12 cellular contexts compared by ENCODE assay signal in the genomic region with DNA sequence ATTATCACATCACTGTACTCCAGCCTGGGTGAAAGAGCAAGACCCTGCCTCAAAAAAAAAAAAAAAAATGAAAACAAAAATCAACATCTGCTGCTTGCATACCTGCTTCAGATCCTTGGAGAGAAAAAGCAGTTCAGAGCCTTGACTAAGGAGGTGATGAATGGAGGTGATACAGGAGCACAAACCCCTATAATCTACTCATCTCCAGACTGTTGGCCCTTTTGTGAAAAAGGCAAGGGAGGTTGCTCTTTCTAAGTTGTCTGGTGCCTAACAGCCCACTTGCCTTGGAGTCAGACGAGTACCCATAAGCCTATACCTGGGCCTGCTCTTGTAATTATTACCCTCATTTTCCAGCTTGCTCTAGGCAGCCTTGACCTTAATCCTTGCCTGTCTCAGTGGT. TPM values are rescaled to one million over a fixed set of nuclear protein-coding genes. Genes with fewer than 3 reads are reported as not detected.
DNase-seq lines count a peak whose midpoint lies in the region; ATAC-seq and TF ChIP-seq lines count a peak whose summit lies in the region.
"Had no signal": no experiment of that assay in that cellular context is flagged by ENCODE, and none has a peak within 500 bp of the region (broad histone marks: within the 10 kb centered on the region; RNA-seq: fewer than 3 reads in every experiment).

No MANE protein-coding gene starts in this region.

- POLR2A ChIA-PET in HCT116 (lab: Charles Lee), result interaction anchor here (0.7 kb wide), 1 partner anchor 47 kb away, joined by 3 read pairs; no protein-coding TSS in a partner anchor
- POLR2A ChIA-PET in activated CD4-positive, alpha-beta memory T cell treated with anti-CD3 and anti-CD28 coated beads, Interleukin-2, amount 10 ng/mL, durations not matched to agents 7 days and 5 days (lab: Charles Lee), result interaction anchor here (0.7 to 8.5 kb wide), 3 partner anchors 18 to 70 kb away, joined by 3 to 130 read pairs (median 70); a partner anchor contains a TSS

- peak overlapping the region; percentile 96; the same call in 1 of the 2 replicates for H3K9ac ChIP-seq in HCT116 (ENCODE audit: low read length)

- ATAC-seq in HCT116 (no peak), mucosa of descending colon (no peak), GM19395 (IDR thresholded peaks at IDR 0.05; ENCODE audit: unreplicated experiment) (no peak)
- ATAC-seq: left ventricle myocardium superior had no signal

- RAD21 ChIA-PET in HCT116 (lab: Charles Lee; ENCODE audit: low non-redundant PET in 1 of 2, low total read pairs in 2 of 2, uncharacterized antibody in 2 of 2, unreplicated experiment in 2 of 2), result no interaction called here

- BruUV-seq in HCT116 (replicated peaks; lab: Mats Ljungman, UMichigan), result no TSS peak

- peaks cover 63% of the 10 kb centered on the region for H3K4me1 Mint-ChIP-seq in activated CD4-positive, alpha-beta memory T cell treated with anti-CD3 and anti-CD28 coated beads, Interleukin-2, amount 10 ng/mL, durations not matched to agents 7 days and 5 days
- peaks cover 55% of the 10 kb centered on the region for H3K4me1 Mint-ChIP-seq in mesothelial cell of epicardium

- H3K79me2 ChIP-seq in HCT116 (ENCODE audit: insufficient read depth, low read length), result peaks cover 40% of the 10 kb centered on the region

- CTCF ChIA-PET in HCT116 (lab: Charles Lee), result no interaction called here
- CTCF ChIA-PET in activated CD4-positive, alpha-beta memory T cell treated with anti-CD3 and anti-CD28 coated beads, Interleukin-2, amount 10 ng/mL, durations not matched to agents 7 days and 5 days (lab: Charles Lee), result interaction anchor here (0.7 to 5.0 kb wide), 5 partner anchors 10 to 363 kb away, joined by 4 to 39 read pairs (median 6); a partner anchor contains a TSS

- H3K27ac ChIP-seq in C4-2B (peak overlapping the region; percentile 90; the same call in 1 of the 2 replicates), HCT116 (ENCODE audit: low read depth, low read length) (no peak overlapping the region), SJCRH30 (no peak overlapping the region)

- no peak overlapping the region for H2AFZ ChIP-seq in HCT116 (ENCODE audit: low read depth, low read length, poor library complexity, severe bottlenecking)

- no peaks in the 10 kb centered on the region for H3K9me2 ChIP-seq in HCT116 (ENCODE audit: insufficient read depth)

- no peaks in the 10 kb centered on the region for H3K27me3 ChIP-seq in HCT116 (ENCODE audit: insufficient read depth, low read length)
- no peaks in the 10 kb centered on the region for H3K27me3 ChIP-seq in SJCRH30

- peaks cover 13% of the 10 kb centered on the region for H3K36me3 Mint-ChIP-seq in activated CD4-positive, alpha-beta memory T cell treated with anti-CD3 and anti-CD28 coated beads, Interleukin-2, amount 10 ng/mL, durations not matched to agents 7 days and 5 days (ENCODE audit: low read depth)
- H3K36me3 Mint-ChIP-seq in mesothelial cell of epicardium, result peaks cover 3% of the 10 kb centered on the region

- peak overlapping the region; percentile 97 for H3K4me2 ChIP-seq in HCT116 (ENCODE audit: low read length)

- intact Hi-C loops in HCT116 (cut with micrococcal nuclease), result loop anchor here (2.0 kb wide), 2 partner anchors 71 to 213 kb away; a partner anchor contains a TSS
- intact Hi-C loops in mucosa of descending colon (cut with DNase I, micrococcal nuclease), result no loop called here

- peak overlapping the region; percentile 88 to 95 for H3K4me3 ChIP-seq in HCT116 (replicated peaks in 1 of 2; ENCODE audit: low read depth in 1 of 2, low read length in 2 of 2)
- H3K4me3 ChIP-seq in SJCRH30, result no peak overlapping the region
- no peak overlapping the region for H3K4me3 ChIP-seq in mucosa of descending colon

- TF ChIP-seq RAD21 in HCT116 (IDR thresholded peaks at IDR 0.05; ENCODE audit: low read depth), result no peak

- H3K27me3 Mint-ChIP-seq in activated CD4-positive, alpha-beta memory T cell treated with anti-CD3 and anti-CD28 coated beads, Interleukin-2, amount 10 ng/mL, durations not matched to agents 7 days and 5 days, result no peaks in the 10 kb centered on the region
- no peaks in the 10 kb centered on the region for H3K27me3 Mint-ChIP-seq in mesothelial cell of epicardium (ENCODE audit: low read depth)
- H3K27me3 Mint-ChIP-seq: dendritic cell treated with granulocyte-macrophage colony-stimulating factor and Interleukin-4, amounts not matched to agents 40 ng/mL and 50 ng/mL, for 4 days had no signal

- peaks cover 13 to 24% of the 10 kb centered on the region in 2 experiments for H3K4me1 ChIP-seq in HCT116 (ENCODE audit: control insufficient read depth in 1 of 2, insufficient read depth in 2 of 2, low read length in 2 of 2)
- H3K4me1 ChIP-seq in SJCRH30, result peaks cover 16% of the 10 kb centered on the region
- H3K4me1 ChIP-seq in mucosa of descending colon (ENCODE audit: low read depth), result peaks cover 6% of the 10 kb centered on the region

- H4K20me1 ChIP-seq in HCT116 (ENCODE audit: insufficient read depth), result no peaks in the 10 kb centered on the region

- DNase-seq in HCT116 (ENCODE audit: low read depth, low spot score) (no peak), mesothelial cell of epicardium (ENCODE audit: low spot score in 2 of 2, unreplicated experiment in 2 of 2) (no peak), kidney tubule cell (ENCODE audit: low spot score) (no peak), SJCRH30 (no peak), mucosa of descending colon (no peak)
- no peak for DNase-seq in activated CD4-positive, alpha-beta memory T cell treated with anti-CD3 and anti-CD28 coated beads, Interleukin-2, amount 10 ng/mL, durations not matched to agents 7 days and 5 days
- DNase-seq: activated effector memory CD4-positive, alpha-beta T cell treated with anti-CD3 and anti-CD28 coated beads, Interleukin-2, amount 50 U/mL, for 16 hours; left ventricle myocardium superior; NCI-H1048 had no signal

- TF ChIP-seq CTCF in C4-2B (conservative IDR thresholded peaks at IDR 0.05) (no peak), HCT116 (IDR thresholded peaks at IDR 0.05 in 2 of 3, conservative IDR thresholded peaks at IDR 0.05 in 1 of 3; ENCODE audit: borderline replicate concordance in 1 of 3, insufficient read depth in 1 of 3, low read depth in 2 of 3, low read length in 2 of 3) (no peak), mesothelial cell of epicardium (IDR thresholded peaks at IDR 0.05; ENCODE audit: unreplicated experiment) (no peak), mucosa of descending colon (IDR thresholded peaks at IDR 0.05) (no peak)

- H3K4me3 Mint-ChIP-seq in activated CD4-positive, alpha-beta memory T cell treated with anti-CD3 and anti-CD28 coated beads, Interleukin-2, amount 10 ng/mL, durations not matched to agents 7 days and 5 days, result peak overlapping the region; percentile 46
- peak overlapping the region; percentile 77 for H3K4me3 Mint-ChIP-seq in mesothelial cell of epicardium

- TF ChIP-seq POLR2A in HCT116 (IDR thresholded peaks at IDR 0.05; ENCODE audit: borderline replicate concordance, extremely low read depth, insufficient read depth, insufficient read length), result no peak

- H3K36me3 ChIP-seq in HCT116 (ENCODE audit: control insufficient read depth in 1 of 2, insufficient read depth in 2 of 2, low read length in 2 of 2) (no peaks in the 10 kb centered on the region; a peak in 1 of 4 replicates), SJCRH30 (peaks cover 3% of the 10 kb centered on the region), mucosa of descending colon (ENCODE audit: low read depth) (no peaks in the 10 kb centered on the region)

- no peaks in the 10 kb centered on the region for H3K9me3 Mint-ChIP-seq in activated CD4-positive, alpha-beta memory T cell treated with anti-CD3 and anti-CD28 coated beads, Interleukin-2, amount 10 ng/mL, durations not matched to agents 7 days and 5 days
- no peaks in the 10 kb centered on the region for H3K9me3 Mint-ChIP-seq in mesothelial cell of epicardium
- H3K9me3 Mint-ChIP-seq: dendritic cell treated with granulocyte-macrophage colony-stimulating factor and Interleukin-4, amounts not matched to agents 40 ng/mL and 50 ng/mL, for 4 days had no signal

- no peak overlapping the region for H3K27ac Mint-ChIP-seq in activated CD4-positive, alpha-beta memory T cell treated with anti-CD3 and anti-CD28 coated beads, Interleukin-2, amount 10 ng/mL, durations not matched to agents 7 days and 5 days
- H3K27ac Mint-ChIP-seq in mesothelial cell of epicardium, result peak overlapping the region; percentile 65

- no peaks in the 10 kb centered on the region for H3K9me3 ChIP-seq in HCT116 (ENCODE audit: control insufficient read depth in 1 of 2, insufficient read depth in 1 of 2, low read depth in 1 of 2, low read length in 2 of 2)
- H3K9me3 ChIP-seq in SJCRH30 (replicated peaks), result no peaks in the 10 kb centered on the region
- H3K9me3 ChIP-seq in mucosa of descending colon, result no peaks in the 10 kb centered on the region

TF ChIP-seq in HCT116, 20 proteins besides CTCF, POLR2A, EP300 and RAD21 (continues in another document):
- TF ChIP-seq SRF (IDR thresholded peaks at IDR 0.05; ENCODE audit: low read depth) (no peak), CBX3 (IDR thresholded peaks at IDR 0.05; ENCODE audit: low read depth) (no peak)

RNA-seq across cellular contexts. Expression of a gene that starts 1.4 kb away (rescaled TPM):
- total RNA-seq in HCT116 (2021; ENCODE audit: unreplicated experiment) (22.9 TPM), mesothelial cell of epicardium (33.3 to 36.8 TPM (median 34.9 TPM) in 3 replicates), mucosa of descending colon (10 to 100 TPM in 2 of 3 donors, 1 to 10 TPM in 1; 6.9 to 19.1 (median 14.2) TPM)
- polyA plus RNA-seq in HCT116 (2012), result 7.2 and 14.3 TPM in 2 replicates
- total RNA-seq in activated CD4-positive, alpha-beta memory T cell treated with anti-CD3 and anti-CD28 coated beads, Interleukin-2, amount 10 ng/mL, durations not matched to agents 7 days and 5 days, result 10 to 100 TPM; 10.8 to 11.5 TPM
- total RNA-seq in SJCRH30 (2014; rRNA removed; shearing (Covaris generic)), result 14.4 and 16.2 TPM in 2 replicates

RNA-seq across cellular contexts. Expression of a gene that starts 1.7 kb away (rescaled TPM):
- 13.3 TPM for total RNA-seq in HCT116 (2021; ENCODE audit: unreplicated experiment)
- polyA plus RNA-seq in HCT116 (2012), result 8.4 and 10.1 TPM in 2 replicates
- 1 to 10 TPM; 5.7 to 6.1 TPM for total RNA-seq in activated CD4-positive, alpha-beta memory T cell treated with anti-CD3 and anti-CD28 coated beads, Interleukin-2, amount 10 ng/mL, durations not matched to agents 7 days and 5 days
- 13.0 to 13.9 TPM (median 13.7 TPM) in 3 replicates for total RNA-seq in mesothelial cell of epicardium
- total RNA-seq in SJCRH30 (2014; rRNA removed; shearing (Covaris generic)), result 17.6 and 18.0 TPM in 2 replicates
- 10 to 100 TPM in 1 of 3 donors, 1 to 10 TPM in 2; 2.4 to 11.2 (median 4.4) TPM for total RNA-seq in mucosa of descending colon

RNA-seq across cellular contexts. Expression of a gene that starts 27.9 kb away (rescaled TPM):
- total RNA-seq in HCT116 (2021; ENCODE audit: unreplicated experiment), result 25.2 TPM
- polyA plus RNA-seq in HCT116 (2012), result 25.3 and 27.1 TPM in 2 replicates
- total RNA-seq in activated CD4-positive, alpha-beta memory T cell treated with anti-CD3 and anti-CD28 coated beads, Interleukin-2, amount 10 ng/mL, durations not matched to agents 7 days and 5 days, result 10 to 100 TPM; 31.7 to 31.9 TPM
- 56.3 to 56.7 TPM (median 56.3 TPM) in 3 replicates for total RNA-seq in mesothelial cell of epicardium
- 24.1 TPM in 2 replicates for total RNA-seq in SJCRH30 (2014; rRNA removed; shearing (Covaris generic))
- 10 to 100 TPM; 38.9 to 61.3 (median 51.0) TPM for total RNA-seq in mucosa of descending colon

Comparison
In these comparisons a context has a peak if more than half of its experiments do, and no peak if none do; other contexts are left out.
1. H3K4me3 ChIP-seq: peak in HCT116 (2 of 2); none in SJCRH30 (single experiment) and mucosa of descending colon (single experiment).